ENCODE assay signal across 16 cellular contexts in genomic region chr2:48483506-48483905, GRCh38. TPM values are rescaled to one million over a fixed set of nuclear protein-coding genes. Genes with fewer than 3 reads are reported as not detected.
DNase-seq lines count a peak whose midpoint lies in the region; FAIRE-seq and TF ChIP-seq lines count a peak whose summit lies in the region.
"Had no signal": no experiment of that assay in that cellular context is flagged by ENCODE, and none has a peak within 500 bp of the region (broad histone marks: within the 10 kb centered on the region; RNA-seq: fewer than 3 reads in every experiment).

No MANE protein-coding gene starts in this region.

- H3K14ac ChIP-seq in neuronal stem cell (ENCODE audit: low read length), result no peak overlapping the region

- H3K9me3 ChIP-seq in MG63 (no peaks in the 10 kb centered on the region), endothelial cell of umbilical vein (replicated peaks; ENCODE audit: control insufficient read depth, insufficient read depth, low read length) (no peaks in the 10 kb centered on the region), neuronal stem cell (replicated peaks in 1 of 2; ENCODE audit: control insufficient read depth in 2 of 2, insufficient read depth in 1 of 2, low read depth in 1 of 2, low read length in 2 of 2) (no peaks in the 10 kb centered on the region), WERI-Rb-1 (ENCODE audit: severe bottlenecking) (no peaks in the 10 kb centered on the region)
- H3K9me3 ChIP-seq: left ventricle myocardium inferior had no signal

- no peak overlapping the region for H4K91ac ChIP-seq in neuronal stem cell (ENCODE audit: low read depth, low read length, poor library complexity)

- no peak overlapping the region for H2AK5ac ChIP-seq in neuronal stem cell (ENCODE audit: low read depth, low read length)

- H2BK120ac ChIP-seq in neuronal stem cell (ENCODE audit: low read depth, low read length), result no peak overlapping the region

- no peak overlapping the region for H2BK15ac ChIP-seq in neuronal stem cell (ENCODE audit: low read length)

- no peak overlapping the region for H2BK12ac ChIP-seq in neuronal stem cell (ENCODE audit: low read length)

- H3K4me3 ChIP-seq in MG63, result no peak overlapping the region
- no peak overlapping the region for H3K4me3 ChIP-seq in endothelial cell of umbilical vein (replicated peaks in 1 of 3; ENCODE audit: insufficient read depth in 1 of 3, low read depth in 1 of 3, low read length in 3 of 3)
- H3K4me3 ChIP-seq in neuronal stem cell (ENCODE audit: low read length in 2 of 2), result no peak overlapping the region
- H3K4me3 ChIP-seq in WERI-Rb-1 (ENCODE audit: low read depth, low read length), result no peak overlapping the region
- H3K4me3 ChIP-seq: GM12878, left ventricle myocardium inferior had no signal

- no peak overlapping the region for H3K27ac ChIP-seq in endothelial cell of umbilical vein (ENCODE audit: insufficient read depth, low read depth, low read length)
- peak overlapping the region; percentile 10 for H3K27ac ChIP-seq in substantia nigra (ENCODE audit: low read depth, low read length, poor library complexity, severe bottlenecking)
- H3K27ac ChIP-seq in neuronal stem cell (replicated peaks; ENCODE audit: low read length), result no peak overlapping the region
- H3K27ac ChIP-seq in WERI-Rb-1, result no peak overlapping the region
- H3K27ac ChIP-seq: left ventricle myocardium inferior had no signal

- no peak overlapping the region for H2BK5ac ChIP-seq in neuronal stem cell (ENCODE audit: low read length)

- WGBS in neuronal stem cell (ENCODE audit: extremely low coverage in 2 of 2, insufficient read length in 2 of 2, insufficient replicate concordance in 1 of 2), 2 donors, result no CpG with 5 or more reads among the region's 4 CpGs

- no peak overlapping the region for H3K23ac ChIP-seq in neuronal stem cell (ENCODE audit: low read depth, low read length, poor library complexity)

- H3K79me2 ChIP-seq in endothelial cell of umbilical vein (ENCODE audit: control insufficient read depth, insufficient read depth, low read length), result no peaks in the 10 kb centered on the region

- no peaks in the 10 kb centered on the region for H4K20me1 ChIP-seq in endothelial cell of umbilical vein (replicated peaks; ENCODE audit: control insufficient read depth, extremely low read depth, insufficient read depth, low read length)

- peak; percentile 70 for DNase-seq in MG63
- peak; percentile 14 for DNase-seq in endothelial cell of umbilical vein (ENCODE audit: low read depth, low spot score)
- peak; percentile 31 for DNase-seq in medulla oblongata (ENCODE audit: extremely low spot score)
- DNase-seq in substantia nigra (lab: John Stamatoyannopoulos, UW), result peak in 2 of 49 donors; percentile 7 to 16
- DNase-seq in NCI-H2171 treated with DMSO at 0.1 percent for 48 hours (lab: John Stamatoyannopoulos, UW), result no peak
- no peak for DNase-seq in neuronal stem cell (ENCODE audit: low spot score)
- DNase-seq in WERI-Rb-1, result no peak
- DNase-seq in NCI-H2196 (lab: John Stamatoyannopoulos, UW; ENCODE audit: unreplicated experiment), result no peak
- DNase-seq: activated CD4-positive, CD25-positive, alpha-beta regulatory T cell treated with anti-CD3 and anti-CD28 coated beads, Interleukin-2, amount 50 U/mL, for 72 hours; Calu3; H7; left ventricle myocardium inferior; Right ventricle myocardium superior; T-helper 2 cell had no signal

- no peak overlapping the region for H4K8ac ChIP-seq in neuronal stem cell (ENCODE audit: low read depth, low read length)

- peaks cover 2% of the 10 kb centered on the region; the same call in 1 of the 2 replicates for H3K36me3 ChIP-seq in MG63
- no peaks in the 10 kb centered on the region for H3K36me3 ChIP-seq in endothelial cell of umbilical vein (ENCODE audit: control insufficient read depth in 2 of 2, extremely low read depth in 1 of 2, insufficient read depth in 2 of 2, low read length in 2 of 2)
- peaks cover 6 to 49% of the 10 kb centered on the region in 2 donors for H3K36me3 ChIP-seq in neuronal stem cell (replicated peaks in 1 of 2; ENCODE audit: control insufficient read depth in 2 of 2, insufficient read depth in 2 of 2, low read length in 2 of 2)
- peaks cover 31% of the 10 kb centered on the region for H3K36me3 ChIP-seq in WERI-Rb-1

- no peak overlapping the region for H3K4ac ChIP-seq in neuronal stem cell (ENCODE audit: low read length)

- CTCF ChIA-PET in endothelial cell of umbilical vein (lab: Charles Lee), result interaction anchor here (0.7 to 0.9 kb wide), 2 partner anchors 105 to 1710 kb away, joined by 3 read pairs; no protein-coding TSS in a partner anchor

- H2AFZ ChIP-seq in endothelial cell of umbilical vein (ENCODE audit: low read depth, low read length), result no peak overlapping the region
- H2AFZ ChIP-seq in neuronal stem cell (ENCODE audit: low read length), result no peak overlapping the region

- H3K27me3 ChIP-seq in MG63, result no peaks in the 10 kb centered on the region
- H3K27me3 ChIP-seq in endothelial cell of umbilical vein (ENCODE audit: control insufficient read depth in 2 of 2, insufficient read depth in 2 of 2, low read length in 2 of 2), result no peaks in the 10 kb centered on the region
- no peaks in the 10 kb centered on the region for H3K27me3 ChIP-seq in neuronal stem cell (ENCODE audit: control insufficient read depth in 3 of 3, insufficient read depth in 3 of 3, low read depth in 1 of 3, low read length in 3 of 3)
- H3K27me3 ChIP-seq in WERI-Rb-1 (ENCODE audit: insufficient read depth, low read depth, severe bottlenecking), result no peaks in the 10 kb centered on the region

- intact Hi-C loops in endothelial cell of umbilical vein (cut with micrococcal nuclease), result loop anchor here (5.0 kb wide), 1 partner anchor 616 kb away; no protein-coding TSS in a partner anchor

- dilution Hi-C loops in endothelial cell of umbilical vein (cut with MboI; ENCODE audit: extremely low pct_ligation_motif_present, low sequenced_read_pairs), result no loop called here

- BruUV-seq in endothelial cell of umbilical vein (replicated peaks; lab: Mats Ljungman, UMichigan), result no TSS peak

- H3K9ac ChIP-seq in endothelial cell of umbilical vein (replicated peaks; ENCODE audit: extremely low read depth, insufficient read depth, low read length) (no peak overlapping the region), neuronal stem cell (ENCODE audit: low read depth, low read length, poor library complexity) (no peak overlapping the region)

- no peaks in the 10 kb centered on the region for H3K79me1 ChIP-seq in neuronal stem cell (ENCODE audit: low read depth, low read length)

- H3K18ac ChIP-seq in neuronal stem cell (ENCODE audit: low read length), result no peak overlapping the region

- TF ChIP-seq CTCF in endothelial cell of umbilical vein (IDR thresholded peaks at IDR 0.05; ENCODE audit: extremely low read depth in 1 of 2, insufficient read depth in 1 of 2, low read depth in 1 of 2, low read length in 2 of 2) (no peak), WERI-Rb-1 (IDR thresholded peaks at IDR 0.05; ENCODE audit: low read depth, low read length) (no peak)

- H3K4me1 ChIP-seq in endothelial cell of umbilical vein (ENCODE audit: control insufficient read depth, extremely low read depth, insufficient read depth, low read length) (peaks cover 10% of the 10 kb centered on the region), neuronal stem cell (ENCODE audit: control insufficient read depth in 2 of 2, insufficient read depth in 1 of 2, low read depth in 1 of 2, low read length in 2 of 2) (peaks cover 0 to 9% of the 10 kb centered on the region in 2 donors)

- no peaks in the 10 kb centered on the region for H3K9me1 ChIP-seq in endothelial cell of umbilical vein (replicated peaks; ENCODE audit: control insufficient read depth, extremely low read depth, insufficient read depth, low read length)

- TF ChIP-seq POLR2A in endothelial cell of umbilical vein (IDR thresholded peaks at IDR 0.05; ENCODE audit: low read depth, low read length), result no peak

- H3K4me2 ChIP-seq in endothelial cell of umbilical vein (ENCODE audit: insufficient read depth, low read length) (no peak overlapping the region), neuronal stem cell (ENCODE audit: insufficient read depth, low read length, poor library complexity, severe bottlenecking) (no peak overlapping the region)

- no peak for FAIRE-seq in endothelial cell of umbilical vein (lab: Jason Lieb, UNC)
- FAIRE-seq: GM12878 had no signal

- POLR2A ChIA-PET in endothelial cell of umbilical vein (lab: Charles Lee), result no interaction called here

TF ChIP-seq in endothelial cell of umbilical vein, 7 proteins besides CTCF, POLR2A, EP300 and RAD21 (continues in another document):
- no peak for TF ChIP-seq EZH2 (IDR thresholded peaks at IDR 0.05; ENCODE audit: borderline replicate concordance, low read depth, low read length, severe bottlenecking)
- TF ChIP-seq FOS (IDR thresholded peaks at IDR 0.05; ENCODE audit: borderline replicate concordance, insufficient read depth, low read length), result no peak
- TF ChIP-seq, protein P1, sequence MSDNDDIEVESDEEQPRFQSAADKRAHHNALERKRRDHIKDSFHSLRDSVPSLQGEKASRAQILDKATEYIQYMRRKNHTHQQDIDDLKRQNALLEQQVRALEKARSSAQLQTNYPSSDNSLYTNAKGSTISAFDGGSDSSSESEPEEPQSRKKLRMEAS (IDR thresholded peaks at IDR 0.05; ENCODE audit: insufficient read depth, insufficient read length), result no peak

RNA-seq across cellular contexts. Expression of gene PPP1R21, which starts 42.9 kb away (rescaled TPM):
- 6.4 and 21.9 TPM in 2 replicates for total RNA-seq in MG63 (2014; rRNA removed; shearing (Covaris generic); ENCODE audit: low replicate concordance)
- 19.4 and 20.4 TPM in 2 replicates for total RNA-seq in endothelial cell of umbilical vein
- 9.9 and 13.3 TPM in 2 replicates for polyA plus RNA-seq in endothelial cell of umbilical vein
- polyA plus RNA-seq in endothelial cell of umbilical vein (2011; cell fraction: cytosol; rRNA removed), result 11.7 and 13.3 TPM in 2 replicates
- polyA plus RNA-seq in endothelial cell of umbilical vein (2011; cell fraction: nucleus; rRNA removed), result 28.2 and 32.1 TPM in 2 replicates
- 15.2 and 18.3 TPM in 2 replicates for polyA plus RNA-seq in endothelial cell of umbilical vein (2012)
- 12.2 and 17.6 TPM in 2 replicates for polyA minus RNA-seq in endothelial cell of umbilical vein
- 6.9 TPM for polyA minus RNA-seq in endothelial cell of umbilical vein (2011; cell fraction: cytosol; rRNA and poly(A)+ RNA removed)
- 20.0 and 30.4 TPM in 2 replicates for polyA minus RNA-seq in endothelial cell of umbilical vein (2011; cell fraction: nucleus; rRNA and poly(A)+ RNA removed)
- polyA plus RNA-seq in neuronal stem cell (2013, experiment 1 of 2), result 11.5 TPM
- 11.0 TPM for polyA plus RNA-seq in neuronal stem cell (2013, experiment 2 of 2)

RNA-seq across cellular contexts. Expression of gene STON1, which starts 46.4 kb away (rescaled TPM):
- 1.7 and 2.2 TPM in 2 replicates for total RNA-seq in MG63 (2014; rRNA removed; shearing (Covaris generic); ENCODE audit: low replicate concordance)
- total RNA-seq in endothelial cell of umbilical vein, result 12.0 and 12.1 TPM in 2 replicates
- 5.8 and 6.3 TPM in 2 replicates for polyA plus RNA-seq in endothelial cell of umbilical vein
- polyA plus RNA-seq in endothelial cell of umbilical vein (2011; cell fraction: cytosol; rRNA removed), result 5.8 and 6.0 TPM in 2 replicates
- polyA plus RNA-seq in endothelial cell of umbilical vein (2011; cell fraction: nucleus; rRNA removed), result 8.2 and 8.9 TPM in 2 replicates
- polyA plus RNA-seq in endothelial cell of umbilical vein (2012), result 9.5 and 14.4 TPM in 2 replicates
- 14.0 and 15.2 TPM in 2 replicates for polyA minus RNA-seq in endothelial cell of umbilical vein
- polyA minus RNA-seq in endothelial cell of umbilical vein (2011; cell fraction: cytosol; rRNA and poly(A)+ RNA removed), result not detected
- polyA minus RNA-seq in endothelial cell of umbilical vein (2011; cell fraction: nucleus; rRNA and poly(A)+ RNA removed), result 11.1 and 12.1 TPM in 2 replicates
- polyA plus RNA-seq in neuronal stem cell (2013, experiment 1 of 2), result 14.4 TPM
- 15.1 TPM for polyA plus RNA-seq in neuronal stem cell (2013, experiment 2 of 2)
- total RNA-seq: HT-29 had no signal

Comparison
In these comparisons a context has a peak if more than half of its experiments do, and no peak if none do; other contexts are left out.
1. DNase-seq: peak in MG63 (single experiment), endothelial cell of umbilical vein (single experiment) and medulla oblongata (single experiment); none in NCI-H2171 treated with DMSO at 0.1 percent for 48 hours (single experiment), neuronal stem cell (single experiment), WERI-Rb-1 (single experiment) and NCI-H2196 (single experiment).